24 cellular contexts compared by ENCODE assay signal in genomic region chr11:113396693-113397092, GRCh38. TPM values are rescaled to one million over a fixed set of nuclear protein-coding genes. Genes with fewer than 3 reads are reported as not detected.
"Had no signal": no experiment of that assay in that cellular context is flagged by ENCODE, and none has a peak within 500 bp of the region (broad histone marks: within the 10 kb centered on the region; RNA-seq: fewer than 3 reads in every experiment).

No MANE protein-coding gene starts in this region.

- H3K4me3 ChIP-seq: dorsolateral prefrontal cortex, gastrocnemius medialis, heart left ventricle, hepatocyte, left lung, mucosa of descending colon, right atrium auricular region, smooth muscle cell, suprapubic skin, transverse colon, upper lobe of right lung, uterus had no signal

- H3K4me2 ChIP-seq: hepatocyte, smooth muscle cell had no signal

- H3K4me1 ChIP-seq: heart left ventricle, left lung, parathyroid adenoma, right atrium auricular region, transverse colon, upper lobe of right lung, uterus had no signal

- H3K9me3 ChIP-seq: gastrocnemius medialis, heart left ventricle, left lung, mucosa of descending colon, neutrophil, right atrium auricular region, suprapubic skin, transverse colon, upper lobe of right lung, uterus had no signal

- ATAC-seq: gastrocnemius medialis; heart left ventricle; left cardiac atrium; left lung; mucosa of descending colon; natural killer cell treated with Interleukin-12 subunit alpha and Interleukin-12 subunit beta and Interleukin-15 and Interleukin-18, amount 100 ng/mL, for 72 hours; sciatic nerve; upper lobe of right lung had no signal

- H3K36me3 ChIP-seq: gastrocnemius medialis, heart left ventricle, left lung, neutrophil, right atrium auricular region, suprapubic skin, transverse colon, upper lobe of right lung, uterus had no signal

- H2AFZ ChIP-seq: hepatocyte, parathyroid adenoma had no signal

- H3K27ac ChIP-seq: dorsolateral prefrontal cortex, gastrocnemius medialis, heart left ventricle, hepatocyte, left lung, neutrophil, parathyroid adenoma, right atrium auricular region, suprapubic skin, transverse colon, upper lobe of right lung, uterus had no signal

- H3K79me2 ChIP-seq: hepatocyte, parathyroid adenoma had no signal

- H3K27me3 ChIP-seq: dorsolateral prefrontal cortex, gastrocnemius medialis, heart left ventricle, hepatocyte, left lung, right atrium auricular region, suprapubic skin, transverse colon, upper lobe of right lung, uterus had no signal

- DNase-seq: effector CD4-positive, alpha-beta T cell; gastrocnemius medialis; heart left ventricle; left cardiac atrium; left lung; mesenchymal stem cell; mucosa of descending colon; naive B cell; stimulated activated CD4-positive, alpha-beta T cell treated with anti-CD3 and anti-CD28 coated beads, Interleukin-4, amount 100 ng/mL, for 4 hours; stimulated activated naive CD4-positive, alpha-beta T cell; stimulated activated naive CD8-positive, alpha-beta T cell treated with anti-CD3 and anti-CD28 coated beads, Interleukin-15, amount 100 ng/mL, for 72 hours; transverse colon; upper lobe of right lung; uterus had no signal

RNA-seq across cellular contexts. Expression of gene ANKK1, which starts 9.1 kb away (rescaled TPM):
- total RNA-seq: lung microvascular endothelial cell, right atrium auricular region, smooth muscle cell, upper lobe of right lung had no signal
- polyA plus RNA-seq: smooth muscle cell had no signal
